ENCODE assay signal across 1 cellular context in genomic region chr14:101103321-101103901, GRCh38.
TF ChIP-seq lines count a peak whose summit lies in the region.

No MANE protein-coding gene starts in this region.

TF ChIP-seq in HEK293, 187 proteins besides CTCF, POLR2A, EP300 and RAD21 (continued from another document):
- TF ChIP-seq, protein P1, sequence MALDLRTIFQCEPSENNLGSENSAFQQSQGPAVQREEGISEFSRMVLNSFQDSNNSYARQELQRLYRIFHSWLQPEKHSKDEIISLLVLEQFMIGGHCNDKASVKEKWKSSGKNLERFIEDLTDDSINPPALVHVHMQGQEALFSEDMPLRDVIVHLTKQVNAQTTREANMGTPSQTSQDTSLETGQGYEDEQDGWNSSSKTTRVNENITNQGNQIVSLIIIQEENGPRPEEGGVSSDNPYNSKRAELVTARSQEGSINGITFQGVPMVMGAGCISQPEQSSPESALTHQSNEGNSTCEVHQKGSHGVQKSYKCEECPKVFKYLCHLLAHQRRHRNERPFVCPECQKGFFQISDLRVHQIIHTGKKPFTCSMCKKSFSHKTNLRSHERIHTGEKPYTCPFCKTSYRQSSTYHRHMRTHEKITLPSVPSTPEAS (tag by site-specific recombination; IDR thresholded peaks at IDR 0.05) = no peak
- TF ChIP-seq ZNF433 (tag by site-specific recombination; IDR thresholded peaks at IDR 0.05; ENCODE audit: low read depth) = no peak
- no peak for TF ChIP-seq HOXD13 (CRISPR knock-in tag; IDR thresholded peaks at IDR 0.05; ENCODE audit: borderline replicate concordance)
